Comparison of ENCODE assay signal across 20 cellular contexts in the genomic region with DNA sequence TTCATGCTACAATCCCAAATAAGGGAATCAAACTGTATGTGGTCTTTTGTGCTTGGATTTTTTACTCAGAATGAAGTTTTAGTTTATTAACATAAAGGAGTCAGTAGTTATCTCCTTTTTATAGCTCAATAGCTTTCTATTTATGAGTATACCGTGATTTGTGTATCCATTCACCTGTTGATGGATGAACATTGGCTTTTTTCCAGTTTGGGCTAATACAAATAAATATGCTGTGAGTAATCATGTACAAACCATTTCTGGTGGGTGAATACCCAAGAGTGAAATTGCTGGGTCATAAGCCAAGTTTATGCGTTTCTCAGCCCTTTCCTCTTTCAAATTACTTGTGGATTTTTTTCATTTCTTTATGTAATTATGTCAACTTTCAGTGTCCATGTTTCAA.
DNase-seq lines count a peak whose midpoint lies in the region; ATAC-seq, FAIRE-seq and TF ChIP-seq lines count a peak whose summit lies in the region.
"Had no signal": no experiment of that assay in that cellular context is flagged by ENCODE, and none has a peak within 500 bp of the region (broad histone marks: within the 10 kb centered on the region; RNA-seq: fewer than 3 reads in every experiment).

No MANE protein-coding gene starts in this region.

- WGBS in ovary, 3 donors: 52 to 63% (median 54%) methylated on average over 2 of the region's 2 CpGs

- TF ChIP-seq CTCF in RWPE2 (IDR thresholded peaks at IDR 0.05; ENCODE audit: poor library complexity, severe bottlenecking): no peak
- TF ChIP-seq CTCF in fibroblast of mammary gland (conservative IDR thresholded peaks at IDR 0.05; ENCODE audit: control insufficient read depth, insufficient read depth, low read depth, low read length): no peak
- TF ChIP-seq CTCF in ovary (IDR thresholded peaks at IDR 0.05): no peak

- TF ChIP-seq POLR2A in ovary (IDR thresholded peaks at IDR 0.05): no peak

- H3K36me3 ChIP-seq in RWPE2 (ENCODE audit: low read depth): no peaks in the 10 kb centered on the region
- no peaks in the 10 kb centered on the region for H3K36me3 ChIP-seq in ovary

- TF ChIP-seq EP300 in ovary (IDR thresholded peaks at IDR 0.05): no peak

- ATAC-seq in RWPE2 (ENCODE audit: low read depth): peak; percentile 27; the same call in 2 of the 3 replicates
- ATAC-seq: CD8-positive, alpha-beta T cell; HepG2; Panc1; Right ventricle myocardium inferior had no signal

- FAIRE-seq in urothelium cell line (lab: Jason Lieb, UNC): no peak
- FAIRE-seq: HepG2 had no signal

- H3K27ac ChIP-seq in RWPE2 (ENCODE audit: poor library complexity, severe bottlenecking) (no peak overlapping the region), ovary (no peak overlapping the region)
- H3K27ac ChIP-seq: SK-N-MC had no signal

- H3K4me1 ChIP-seq in RWPE2 (ENCODE audit: insufficient read depth, poor library complexity, severe bottlenecking): no peaks in the 10 kb centered on the region
- H3K4me1 ChIP-seq in ovary (ENCODE audit: insufficient read depth): no peaks in the 10 kb centered on the region

- intact Hi-C loops in ovary (cut with DNase I): no loop called here

- H3K4me3 ChIP-seq in RWPE2 (ENCODE audit: severe bottlenecking) (no peak overlapping the region), fibroblast of mammary gland (ENCODE audit: control insufficient read depth, low read depth, low read length) (no peak overlapping the region), ovary (no peak overlapping the region)
- H3K4me3 ChIP-seq: SK-N-MC had no signal

- no peaks in the 10 kb centered on the region for H3K9me3 ChIP-seq in RWPE2 (ENCODE audit: severe bottlenecking)
- H3K9me3 ChIP-seq in ovary: no peaks in the 10 kb centered on the region

- H3K27me3 ChIP-seq in RWPE2 (ENCODE audit: insufficient read depth, poor library complexity, severe bottlenecking) (no peaks in the 10 kb centered on the region), ovary (no peaks in the 10 kb centered on the region)

- DNase-seq in NCI-H345 (lab: John Stamatoyannopoulos, UW): peak; percentile 3
- DNase-seq in NCI-H345 treated with DMSO at 0.1 percent for 48 hours (lab: John Stamatoyannopoulos, UW; ENCODE audit: unreplicated experiment): no peak
- DNase-seq in RWPE2 (ENCODE audit: low spot score): no peak
- DNase-seq in fibroblast of mammary gland (ENCODE audit: low read depth): peak; percentile 1
- DNase-seq in urothelium cell line (ENCODE audit: low spot score): peak; percentile 17
- DNase-seq in activated CD4-positive, alpha-beta T cell treated with anti-CD3 and anti-CD28 coated beads for 48 hours: no peak
- no peak for DNase-seq in NCI-H2196 (lab: John Stamatoyannopoulos, UW; ENCODE audit: unreplicated experiment)
- DNase-seq in ovary: no peak
- DNase-seq: CD8-positive, alpha-beta T cell; HFFc6; KG1; MM.1S; NCI-H1092 treated with DMSO at 0.1 percent for 48 hours; NCI-H1694 treated with DMSO at 0.1 percent for 48 hours; NCI-H510A; NCI-H82 had no signal

Comparison
In these comparisons a context has a peak if more than half of its experiments do, and no peak if none do; other contexts are left out.
1. DNase-seq: peak in NCI-H345 (single experiment), fibroblast of mammary gland (single experiment) and urothelium cell line (single experiment); none in NCI-H345 treated with DMSO at 0.1 percent for 48 hours (single experiment), RWPE2 (single experiment), activated CD4-positive, alpha-beta T cell treated with anti-CD3 and anti-CD28 coated beads for 48 hours (single experiment), NCI-H2196 (single experiment) and ovary (0 of 5).